1 cellular context compared by ENCODE assay signal in genomic region chr3:179555604-179556003, GRCh38.
TF ChIP-seq lines count a peak whose summit lies in the region.

No MANE protein-coding gene starts in this region.

TF ChIP-seq in H1, 55 proteins besides CTCF, POLR2A, EP300 and RAD21:
- TF ChIP-seq SIRT6 (IDR thresholded peaks at IDR 0.05; ENCODE audit: low read length) (no peak), RNF2 (IDR thresholded peaks at IDR 0.05; ENCODE audit: borderline replicate concordance, low read depth, low read length, missing control alignments, poor library complexity, severe bottlenecking) (no peak), TCF12 (IDR thresholded peaks at IDR 0.05; ENCODE audit: low read depth, low read length) (no peak), KDM5A (IDR thresholded peaks at IDR 0.05; ENCODE audit: low read length) (no peak), TAF1 (IDR thresholded peaks at IDR 0.05; ENCODE audit: low read depth, low read length) (no peak), KDM1A (IDR thresholded peaks at IDR 0.05; ENCODE audit: borderline replicate concordance, low read length) (no peak), YY1 (IDR thresholded peaks at IDR 0.05; ENCODE audit: low read depth, low read length) (no peak), EZH2 (IDR thresholded peaks at IDR 0.05; ENCODE audit: low read depth, low read length, severe bottlenecking) (no peak), PHF8 (conservative IDR thresholded peaks at IDR 0.05; ENCODE audit: low read depth, low read length) (no peak), CEBPB (IDR thresholded peaks at IDR 0.05; ENCODE audit: low read depth, low read length) (no peak), FOSL1 (IDR thresholded peaks at IDR 0.05; ENCODE audit: insufficient read depth, low read depth, low read length) (no peak), NANOG (IDR thresholded peaks at IDR 0.05; ENCODE audit: insufficient read depth, low read depth, low read length, poor library complexity, severe bottlenecking) (no peak), SIX5 (IDR thresholded peaks at IDR 0.05; ENCODE audit: low read depth, low read length) (no peak), POU5F1 (IDR thresholded peaks at IDR 0.05; ENCODE audit: low read depth, low read length) (no peak), SP4 (IDR thresholded peaks at IDR 0.05; ENCODE audit: low read length) (no peak), NRF1 (IDR thresholded peaks at IDR 0.05; ENCODE audit: low read depth, low read length) (no peak), SP1 (IDR thresholded peaks at IDR 0.05; ENCODE audit: low read depth, low read length) (no peak), BACH1 (IDR thresholded peaks at IDR 0.05; ENCODE audit: low read length) (no peak), RBBP5 (IDR thresholded peaks at IDR 0.05; ENCODE audit: borderline replicate concordance, low read depth, low read length) (no peak), GTF2F1 (IDR thresholded peaks at IDR 0.05; ENCODE audit: borderline replicate concordance, low read depth, low read length) (no peak)
